ENCODE assay signal across 10 cellular contexts in genomic region chr3:23877324-23877980, GRCh38. TPM values are rescaled to one million over a fixed set of nuclear protein-coding genes. Genes with fewer than 3 reads are reported as not detected.
DNase-seq lines count a peak whose midpoint lies in the region; ATAC-seq and TF ChIP-seq lines count a peak whose summit lies in the region.
"Had no signal": no experiment of that assay in that cellular context is flagged by ENCODE, and none has a peak within 500 bp of the region (broad histone marks: within the 10 kb centered on the region; RNA-seq: fewer than 3 reads in every experiment).

No MANE protein-coding gene starts in this region.

- no peak overlapping the region for H2BK5ac ChIP-seq in mesenchymal stem cell (ENCODE audit: low read depth, low read length, poor library complexity, severe bottlenecking)

- H3K4me1 Mint-ChIP-seq in chondrocyte (ENCODE audit: low read depth) = peaks cover 41% of the 10 kb centered on the region

- DNase-seq in CD1c-positive myeloid dendritic cell (ENCODE audit: extremely low spot score) (peak; percentile 57), MV-4-11 (lab: John Stamatoyannopoulos, UW) (peak; percentile 93), chondrocyte (ENCODE audit: low spot score) (no peak), mesenchymal stem cell (peak; percentile 82), T-helper 1 cell (no peak), NCI-H1436 (lab: John Stamatoyannopoulos, UW) (no peak)
- DNase-seq: NCI-H446 treated with DMSO at 0.1 percent for 48 hours had no signal

- no peak overlapping the region for H3K23ac ChIP-seq in mesenchymal stem cell (ENCODE audit: low read length in 2 of 2)

- H3K9me3 ChIP-seq in mesenchymal stem cell (ENCODE audit: control insufficient read depth, low read length) = no peaks in the 10 kb centered on the region

- no peak overlapping the region for H3K27ac ChIP-seq in mesenchymal stem cell (ENCODE audit: low read length, poor library complexity, severe bottlenecking)
- H3K27ac ChIP-seq: skin epidermis had no signal

- peak overlapping the region; percentile 51 for H3K9ac ChIP-seq in mesenchymal stem cell (ENCODE audit: low read length)

- TF ChIP-seq CTCF in chondrocyte (IDR thresholded peaks at IDR 0.05) = no peak

- no peak overlapping the region for H3K4me2 ChIP-seq in mesenchymal stem cell (ENCODE audit: low read length, poor library complexity, severe bottlenecking)

- H3K4me1 ChIP-seq in mesenchymal stem cell (ENCODE audit: control insufficient read depth, insufficient read depth, low read depth, low read length) = peaks cover 4% of the 10 kb centered on the region

- peak overlapping the region in 1 of 2 experiments; percentile 48 for H3K4me3 ChIP-seq in mesenchymal stem cell (ENCODE audit: insufficient read depth in 1 of 2, low read depth in 1 of 2, low read length in 2 of 2)
- H3K4me3 ChIP-seq: skin epidermis had no signal

- H2BK12ac ChIP-seq in mesenchymal stem cell (ENCODE audit: low read length in 2 of 2) = no peak overlapping the region

- H4K8ac ChIP-seq in mesenchymal stem cell (ENCODE audit: low read length) = no peak overlapping the region

- no peaks in the 10 kb centered on the region for H3K27me3 ChIP-seq in mesenchymal stem cell (ENCODE audit: control insufficient read depth in 1 of 2, insufficient read depth in 1 of 2, low read length in 2 of 2)

- no peak overlapping the region for H2BK120ac ChIP-seq in mesenchymal stem cell (ENCODE audit: low read depth, low read length)

- H4K91ac ChIP-seq in mesenchymal stem cell (ENCODE audit: low read length) = no peak overlapping the region

- H3K36me3 Mint-ChIP-seq in chondrocyte (ENCODE audit: low read depth) = peaks cover 2% of the 10 kb centered on the region

- no peak overlapping the region for H3K4me3 Mint-ChIP-seq in chondrocyte (ENCODE audit: unreplicated experiment)

- H2BK15ac ChIP-seq in mesenchymal stem cell (ENCODE audit: low read depth, poor library complexity, severe bottlenecking) = no peak overlapping the region

- H3K9me3 Mint-ChIP-seq in chondrocyte (ENCODE audit: low read depth) = no peaks in the 10 kb centered on the region

- no peak overlapping the region for H3K14ac ChIP-seq in mesenchymal stem cell (ENCODE audit: low read length in 2 of 2)

- H2AK5ac ChIP-seq in mesenchymal stem cell (ENCODE audit: low read length, severe bottlenecking) = no peak overlapping the region

- peak overlapping the region; percentile 14 for H3K27ac Mint-ChIP-seq in chondrocyte (ENCODE audit: unreplicated experiment)

- H3K4ac ChIP-seq in mesenchymal stem cell (ENCODE audit: low read depth in 1 of 2, low read length in 2 of 2) = no peak overlapping the region

- no peak overlapping the region for H2AFZ ChIP-seq in mesenchymal stem cell (ENCODE audit: low read depth, low read length)

- H3K36me3 ChIP-seq in mesenchymal stem cell (ENCODE audit: control insufficient read depth in 1 of 2, insufficient read depth in 2 of 2, low read depth in 1 of 2, low read length in 2 of 2) = peaks cover 10 to 11% of the 10 kb centered on the region in 2 experiments

- ATAC-seq in HG02840 (IDR thresholded peaks at IDR 0.05; ENCODE audit: low FRiP score, unreplicated experiment) (no peak), GM21619 (IDR thresholded peaks at IDR 0.05; ENCODE audit: unreplicated experiment) (no peak)

- 50% methylated on average over 5 of the region's 5 CpGs for WGBS in mesenchymal stem cell

- no peak overlapping the region for H3K18ac ChIP-seq in mesenchymal stem cell (ENCODE audit: low read depth in 1 of 2, low read length in 2 of 2)

- H3K27me3 Mint-ChIP-seq in chondrocyte (ENCODE audit: low read depth) = no peaks in the 10 kb centered on the region

- H3K79me1 ChIP-seq in mesenchymal stem cell (replicated peaks; ENCODE audit: low read length, poor library complexity, severe bottlenecking) = peaks cover 30% of the 10 kb centered on the region

RNA-seq across cellular contexts. Expression of gene NKIRAS1, which starts 39.3 kb away (rescaled TPM):
- total RNA-seq in chondrocyte = 13.2 to 15.5 TPM (median 13.6 TPM) in 3 replicates
- 6.8 TPM for polyA plus RNA-seq in mesenchymal stem cell (2013, experiment 1 of 2)
- polyA plus RNA-seq in mesenchymal stem cell (2013, experiment 2 of 2) = 7.0 TPM

RNA-seq across cellular contexts. Expression of gene RPL15, which starts 39.5 kb away (rescaled TPM):
- total RNA-seq in chondrocyte = 1,295 to 1,411 TPM (median 1,362 TPM) in 3 replicates
- 2,527 TPM for polyA plus RNA-seq in mesenchymal stem cell (2013, experiment 1 of 2)
- 2,464 TPM for polyA plus RNA-seq in mesenchymal stem cell (2013, experiment 2 of 2)

Comparison
In these comparisons a context has a peak if more than half of its experiments do, and no peak if none do; other contexts are left out.
1. DNase-seq: peak in CD1c-positive myeloid dendritic cell (single experiment), MV-4-11 (single experiment) and mesenchymal stem cell (single experiment); none in chondrocyte (single experiment), T-helper 1 cell (0 of 5) and NCI-H1436 (single experiment).